In genomic region chr7:128862571-128863432, GRCh38 we compare ENCODE assay signal across 1 cellular context.
TF ChIP-seq lines count a peak whose summit lies in the region.

ATP6V1F (plus strand) TSS chr7:128862856; CDS start chr7:128862905, 49 bp downstream.

TF ChIP-seq in K562, 482 proteins besides CTCF, POLR2A, EP300 and RAD21 (continued from another document and continues in another):
- peak; percentile 47 for TF ChIP-seq ZBTB40 (IDR thresholded peaks at IDR 0.05)
- TF ChIP-seq ZBTB40 (CRISPR knock-in tag; IDR thresholded peaks at IDR 0.05), result no peak
- TF ChIP-seq POLR2G (IDR thresholded peaks at IDR 0.05; ENCODE audit: low read depth, low read length), result peak; percentile 89
- peak; percentile 99 for TF ChIP-seq CXXC5 (CRISPR knock-in tag; IDR thresholded peaks at IDR 0.05)
- TF ChIP-seq SMARCA5 (IDR thresholded peaks at IDR 0.05), result 0 out of 2 replicates have a peak, but pooled peaks have one; percentile 11
- TF ChIP-seq NUFIP1 (IDR thresholded peaks at IDR 0.05; ENCODE audit: partially characterized antibody), result no peak
- TF ChIP-seq SAP30 (IDR thresholded peaks at IDR 0.05; ENCODE audit: borderline replicate concordance, insufficient read depth, low read depth, low read length, poor library complexity, severe bottlenecking), result peak; percentile 64
- 0 out of 2 replicates have a peak, but pooled peaks have one; percentile 14 for TF ChIP-seq ZNF121 (CRISPR knock-in tag; conservative IDR thresholded peaks at IDR 0.05)
- TF ChIP-seq THAP12 (CRISPR knock-in tag; IDR thresholded peaks at IDR 0.05), result peak; percentile 75; the same call in 1 of the 2 replicates
- TF ChIP-seq MIER1 (IDR thresholded peaks at IDR 0.05; ENCODE audit: low read depth), result peak; percentile 38; the same call in 1 of the 2 replicates
- peak; percentile 68; the same call in 1 of the 2 replicates for TF ChIP-seq ZNF431 (CRISPR knock-in tag; IDR thresholded peaks at IDR 0.05)
- no peak for TF ChIP-seq U2AF2 (optimal IDR thresholded peaks at IDR 0.05; ENCODE audit: low read depth, low read length)
- TF ChIP-seq POLR2H (tag; IDR thresholded peaks at IDR 0.05; ENCODE audit: low read depth), result peak; percentile 74; the same call in 1 of the 2 replicates
- 0 out of 2 replicates have a peak, but pooled peaks have one; percentile 46 for TF ChIP-seq ZNF76 (CRISPR knock-in tag; IDR thresholded peaks at IDR 0.05; ENCODE audit: borderline replicate concordance)
- TF ChIP-seq E2F6 (IDR thresholded peaks at IDR 0.05; ENCODE audit: borderline replicate concordance in 1 of 2, extremely low read depth in 1 of 2, insufficient read depth in 1 of 2, insufficient read length in 1 of 2, low read depth in 1 of 2, low read length in 1 of 2, poor library complexity in 1 of 2, severe bottlenecking in 1 of 2), result peak in 1 of 2 experiments; percentile 37
- peak; percentile 94 for TF ChIP-seq CREM (IDR thresholded peaks at IDR 0.05; ENCODE audit: low read depth)
- peak; percentile 99 to 100 for TF ChIP-seq NRF1 (conservative IDR thresholded peaks at IDR 0.05 in 1 of 2, IDR thresholded peaks at IDR 0.05 in 1 of 2)
- peak; percentile 65; the same call in 1 of the 2 replicates for TF ChIP-seq RREB1 (CRISPR knock-in tag; IDR thresholded peaks at IDR 0.05)
- TF ChIP-seq MYC (IDR thresholded peaks at IDR 0.05; ENCODE audit: low read depth, low read length), result peak; percentile 59
- peak; percentile 81; the same call in 1 of the 2 replicates for TF ChIP-seq MYC (CRISPR knock-in tag; IDR thresholded peaks at IDR 0.05; ENCODE audit: borderline replicate concordance, low read depth)
- TF ChIP-seq KDM4B (IDR thresholded peaks at IDR 0.05; ENCODE audit: borderline replicate concordance in 2 of 2, low read depth in 1 of 2), result peak in 1 of 2 experiments; percentile 25; a peak in 1 of 4 replicates
- TF ChIP-seq MITF (IDR thresholded peaks at IDR 0.05), result peak; percentile 62; the same call in 1 of the 2 replicates
- TF ChIP-seq MYNN (IDR thresholded peaks at IDR 0.05), result 0 out of 2 replicates have a peak, but pooled peaks have one; percentile 25
- TF ChIP-seq MYNN (CRISPR knock-in tag; IDR thresholded peaks at IDR 0.05), result no peak
- no peak for TF ChIP-seq ELF1 (tag; IDR thresholded peaks at IDR 0.05)
- peak; percentile 81 for TF ChIP-seq TAF1 (IDR thresholded peaks at IDR 0.05; ENCODE audit: control insufficient read depth, extremely low read depth, insufficient read depth, low read length, severe bottlenecking)
- no peak for TF ChIP-seq PRMT5 (CRISPR knock-in tag; IDR thresholded peaks at IDR 0.05)
- 0 out of 2 replicates have a peak, but pooled peaks have one; percentile 1 for TF ChIP-seq HMG20A (CRISPR knock-in tag; conservative IDR thresholded peaks at IDR 0.05)
- peak; percentile 32; the same call in 1 of the 2 replicates for TF ChIP-seq LCOR (CRISPR knock-in tag; IDR thresholded peaks at IDR 0.05)
- peak; percentile 45 for TF ChIP-seq FIP1L1 (IDR thresholded peaks at IDR 0.05; ENCODE audit: low read depth, low read length, poor library complexity, severe bottlenecking)
- 0 out of 2 replicates have a peak, but pooled peaks have one; percentile 59 for TF ChIP-seq NR1H2 (CRISPR knock-in tag; IDR thresholded peaks at IDR 0.05)
- TF ChIP-seq CTBP1 (IDR thresholded peaks at IDR 0.05; ENCODE audit: borderline replicate concordance), result peak; percentile 66
